1 cellular context compared by ENCODE assay signal in the genomic region with DNA sequence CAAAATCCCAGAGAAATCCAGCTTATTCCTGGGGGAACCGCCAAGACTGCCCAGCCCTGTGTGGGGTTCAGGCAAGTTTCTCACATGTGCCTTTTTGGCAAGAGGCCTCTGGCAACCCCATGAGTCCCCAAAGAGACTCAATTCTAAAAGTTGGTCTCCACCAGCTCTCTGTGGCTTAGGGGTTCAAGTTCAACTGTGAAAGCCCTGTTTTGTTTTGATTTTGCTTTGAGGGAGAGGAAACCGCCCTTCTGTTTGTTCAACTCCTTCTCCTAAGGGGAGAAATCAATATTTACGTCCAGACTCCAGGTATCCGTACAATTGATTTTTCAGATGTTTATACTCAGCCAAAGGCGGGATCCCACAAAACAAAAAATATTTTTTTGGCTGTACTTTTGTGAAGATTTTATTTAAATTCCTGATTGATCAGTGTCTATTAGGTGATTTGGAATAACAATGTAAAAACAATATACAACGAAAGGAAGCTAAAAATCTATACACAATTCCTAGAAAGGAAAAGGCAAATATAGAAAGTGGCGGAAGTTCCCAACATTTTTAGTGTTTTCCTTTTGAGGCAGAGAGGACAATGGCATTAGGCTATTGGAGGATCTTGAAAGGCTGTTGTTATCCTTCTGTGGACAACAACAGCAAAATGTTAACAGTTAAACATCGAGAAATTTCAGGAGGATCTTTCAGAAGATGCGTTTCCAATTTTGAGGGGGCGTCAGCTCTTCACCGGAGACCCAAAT.
TF ChIP-seq lines count a peak whose summit lies in the region.

No MANE protein-coding gene starts in this region.

TF ChIP-seq in K562, 482 proteins besides CTCF, POLR2A, EP300 and RAD21 (continued from another document and continues in another):
- TF ChIP-seq, protein P1, sequence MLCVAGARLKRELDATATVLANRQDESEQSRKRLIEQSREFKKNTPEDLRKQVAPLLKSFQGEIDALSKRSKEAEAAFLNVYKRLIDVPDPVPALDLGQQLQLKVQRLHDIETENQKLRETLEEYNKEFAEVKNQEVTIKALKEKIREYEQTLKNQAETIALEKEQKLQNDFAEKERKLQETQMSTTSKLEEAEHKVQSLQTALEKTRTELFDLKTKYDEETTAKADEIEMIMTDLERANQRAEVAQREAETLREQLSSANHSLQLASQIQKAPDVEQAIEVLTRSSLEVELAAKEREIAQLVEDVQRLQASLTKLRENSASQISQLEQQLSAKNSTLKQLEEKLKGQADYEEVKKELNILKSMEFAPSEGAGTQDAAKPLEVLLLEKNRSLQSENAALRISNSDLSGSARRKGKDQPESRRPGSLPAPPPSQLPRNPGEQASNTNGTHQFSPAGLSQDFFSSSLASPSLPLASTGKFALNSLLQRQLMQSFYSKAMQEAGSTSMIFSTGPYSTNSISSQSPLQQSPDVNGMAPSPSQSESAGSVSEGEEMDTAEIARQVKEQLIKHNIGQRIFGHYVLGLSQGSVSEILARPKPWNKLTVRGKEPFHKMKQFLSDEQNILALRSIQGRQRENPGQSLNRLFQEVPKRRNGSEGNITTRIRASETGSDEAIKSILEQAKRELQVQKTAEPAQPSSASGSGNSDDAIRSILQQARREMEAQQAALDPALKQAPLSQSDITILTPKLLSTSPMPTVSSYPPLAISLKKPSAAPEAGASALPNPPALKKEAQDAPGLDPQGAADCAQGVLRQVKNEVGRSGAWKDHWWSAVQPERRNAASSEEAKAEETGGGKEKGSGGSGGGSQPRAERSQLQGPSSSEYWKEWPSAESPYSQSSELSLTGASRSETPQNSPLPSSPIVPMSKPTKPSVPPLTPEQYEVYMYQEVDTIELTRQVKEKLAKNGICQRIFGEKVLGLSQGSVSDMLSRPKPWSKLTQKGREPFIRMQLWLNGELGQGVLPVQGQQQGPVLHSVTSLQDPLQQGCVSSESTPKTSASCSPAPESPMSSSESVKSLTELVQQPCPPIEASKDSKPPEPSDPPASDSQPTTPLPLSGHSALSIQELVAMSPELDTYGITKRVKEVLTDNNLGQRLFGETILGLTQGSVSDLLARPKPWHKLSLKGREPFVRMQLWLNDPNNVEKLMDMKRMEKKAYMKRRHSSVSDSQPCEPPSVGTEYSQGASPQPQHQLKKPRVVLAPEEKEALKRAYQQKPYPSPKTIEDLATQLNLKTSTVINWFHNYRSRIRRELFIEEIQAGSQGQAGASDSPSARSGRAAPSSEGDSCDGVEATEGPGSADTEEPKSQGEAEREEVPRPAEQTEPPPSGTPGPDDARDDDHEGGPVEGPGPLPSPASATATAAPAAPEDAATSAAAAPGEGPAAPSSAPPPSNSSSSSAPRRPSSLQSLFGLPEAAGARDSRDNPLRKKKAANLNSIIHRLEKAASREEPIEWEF (CRISPR knock-in tag; IDR thresholded peaks at IDR 0.05): peak; percentile 67; the same call in 1 of the 2 replicates
- TF ChIP-seq ZNF764 (CRISPR knock-in tag; IDR thresholded peaks at IDR 0.05; ENCODE audit: low read depth) (no peak), ZNF589 (CRISPR knock-in tag; IDR thresholded peaks at IDR 0.05; ENCODE audit: low read depth) (peak; percentile 70; the same call in 1 of the 2 replicates), YBX1 (IDR thresholded peaks at IDR 0.05) (no peak), ARID1B (IDR thresholded peaks at IDR 0.05) (no peak), NR2C2 (CRISPR knock-in tag; IDR thresholded peaks at IDR 0.05) (no peak), NR2C2 (tag; IDR thresholded peaks at IDR 0.05) (peak; percentile 26; the same call in 1 of the 2 replicates), ESRRA (IDR thresholded peaks at IDR 0.05; ENCODE audit: borderline replicate concordance, low read depth) (no peak), PHB2 (IDR thresholded peaks at IDR 0.05; ENCODE audit: low read depth) (no peak), SMAD4 (CRISPR knock-in tag; conservative IDR thresholded peaks at IDR 0.05) (peak; percentile 21; the same call in 1 of the 2 replicates), ELF2 (CRISPR knock-in tag; IDR thresholded peaks at IDR 0.05) (peak; percentile 9; the same call in 1 of the 2 replicates), BRD9 (IDR thresholded peaks at IDR 0.05; ENCODE audit: low read depth, partially characterized antibody) (peak; percentile 95), ZNF354B (CRISPR knock-in tag; IDR thresholded peaks at IDR 0.05) (no peak), PRPF4 (IDR thresholded peaks at IDR 0.05; ENCODE audit: insufficient read depth, low read depth, low read length, poor library complexity, severe bottlenecking) (no peak), ZFP30 (CRISPR knock-in tag; IDR thresholded peaks at IDR 0.05; ENCODE audit: borderline replicate concordance) (no peak), BACH1 (tag; IDR thresholded peaks at IDR 0.05) (peak; percentile 54; the same call in 1 of the 2 replicates), ZNF551 (CRISPR knock-in tag; IDR thresholded peaks at IDR 0.05) (no peak), ZNF584 (CRISPR knock-in tag; IDR thresholded peaks at IDR 0.05; ENCODE audit: low read depth) (0 out of 2 replicates have a peak, but pooled peaks have one; percentile 34), FOSL1 (tag; conservative IDR thresholded peaks at IDR 0.05) (no peak), ZBTB1 (CRISPR knock-in tag; IDR thresholded peaks at IDR 0.05; ENCODE audit: borderline replicate concordance, low read depth) (no peak), ZNF707 (CRISPR knock-in tag; conservative IDR thresholded peaks at IDR 0.05) (no peak), DMBX1 (CRISPR knock-in tag; IDR thresholded peaks at IDR 0.05; ENCODE audit: borderline replicate concordance) (peak; percentile 19; the same call in 1 of the 2 replicates), MYBL2 (IDR thresholded peaks at IDR 0.05; ENCODE audit: low read depth) (no peak), MYBL2 (CRISPR knock-in tag; IDR thresholded peaks at IDR 0.05; ENCODE audit: borderline replicate concordance) (no peak), HMGN3 (IDR thresholded peaks at IDR 0.05; ENCODE audit: borderline replicate concordance, extremely low read depth, insufficient read length, low read depth, low read length) (no peak), RCOR1 (IDR thresholded peaks at IDR 0.05; ENCODE audit: borderline replicate concordance in 1 of 2, low read depth in 2 of 2, low read length in 2 of 2) (no peak), OTX1 (CRISPR knock-in tag; IDR thresholded peaks at IDR 0.05) (no peak), RFX5 (IDR thresholded peaks at IDR 0.05; ENCODE audit: low read depth, low read length) (no peak), ZNF766 (CRISPR knock-in tag; conservative IDR thresholded peaks at IDR 0.05) (no peak)
- TF ChIP-seq, protein P2, sequence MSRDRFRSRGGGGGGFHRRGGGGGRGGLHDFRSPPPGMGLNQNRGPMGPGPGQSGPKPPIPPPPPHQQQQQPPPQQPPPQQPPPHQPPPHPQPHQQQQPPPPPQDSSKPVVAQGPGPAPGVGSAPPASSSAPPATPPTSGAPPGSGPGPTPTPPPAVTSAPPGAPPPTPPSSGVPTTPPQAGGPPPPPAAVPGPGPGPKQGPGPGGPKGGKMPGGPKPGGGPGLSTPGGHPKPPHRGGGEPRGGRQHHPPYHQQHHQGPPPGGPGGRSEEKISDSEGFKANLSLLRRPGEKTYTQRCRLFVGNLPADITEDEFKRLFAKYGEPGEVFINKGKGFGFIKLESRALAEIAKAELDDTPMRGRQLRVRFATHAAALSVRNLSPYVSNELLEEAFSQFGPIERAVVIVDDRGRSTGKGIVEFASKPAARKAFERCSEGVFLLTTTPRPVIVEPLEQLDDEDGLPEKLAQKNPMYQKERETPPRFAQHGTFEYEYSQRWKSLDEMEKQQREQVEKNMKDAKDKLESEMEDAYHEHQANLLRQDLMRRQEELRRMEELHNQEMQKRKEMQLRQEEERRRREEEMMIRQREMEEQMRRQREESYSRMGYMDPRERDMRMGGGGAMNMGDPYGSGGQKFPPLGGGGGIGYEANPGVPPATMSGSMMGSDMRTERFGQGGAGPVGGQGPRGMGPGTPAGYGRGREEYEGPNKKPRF (IDR thresholded peaks at IDR 0.05; ENCODE audit: low read depth, low read length): no peak
- TF ChIP-seq, protein P3, sequence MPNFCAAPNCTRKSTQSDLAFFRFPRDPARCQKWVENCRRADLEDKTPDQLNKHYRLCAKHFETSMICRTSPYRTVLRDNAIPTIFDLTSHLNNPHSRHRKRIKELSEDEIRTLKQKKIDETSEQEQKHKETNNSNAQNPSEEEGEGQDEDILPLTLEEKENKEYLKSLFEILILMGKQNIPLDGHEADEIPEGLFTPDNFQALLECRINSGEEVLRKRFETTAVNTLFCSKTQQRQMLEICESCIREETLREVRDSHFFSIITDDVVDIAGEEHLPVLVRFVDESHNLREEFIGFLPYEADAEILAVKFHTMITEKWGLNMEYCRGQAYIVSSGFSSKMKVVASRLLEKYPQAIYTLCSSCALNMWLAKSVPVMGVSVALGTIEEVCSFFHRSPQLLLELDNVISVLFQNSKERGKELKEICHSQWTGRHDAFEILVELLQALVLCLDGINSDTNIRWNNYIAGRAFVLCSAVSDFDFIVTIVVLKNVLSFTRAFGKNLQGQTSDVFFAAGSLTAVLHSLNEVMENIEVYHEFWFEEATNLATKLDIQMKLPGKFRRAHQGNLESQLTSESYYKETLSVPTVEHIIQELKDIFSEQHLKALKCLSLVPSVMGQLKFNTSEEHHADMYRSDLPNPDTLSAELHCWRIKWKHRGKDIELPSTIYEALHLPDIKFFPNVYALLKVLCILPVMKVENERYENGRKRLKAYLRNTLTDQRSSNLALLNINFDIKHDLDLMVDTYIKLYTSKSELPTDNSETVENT (CRISPR knock-in tag; IDR thresholded peaks at IDR 0.05): no peak
- TF ChIP-seq, protein P4, sequence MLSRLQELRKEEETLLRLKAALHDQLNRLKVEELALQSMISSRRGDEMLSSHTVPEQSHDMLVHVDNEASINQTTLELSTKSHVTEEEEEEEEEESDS (CRISPR knock-in tag; IDR thresholded peaks at IDR 0.05): no peak
- TF ChIP-seq, protein P5, sequence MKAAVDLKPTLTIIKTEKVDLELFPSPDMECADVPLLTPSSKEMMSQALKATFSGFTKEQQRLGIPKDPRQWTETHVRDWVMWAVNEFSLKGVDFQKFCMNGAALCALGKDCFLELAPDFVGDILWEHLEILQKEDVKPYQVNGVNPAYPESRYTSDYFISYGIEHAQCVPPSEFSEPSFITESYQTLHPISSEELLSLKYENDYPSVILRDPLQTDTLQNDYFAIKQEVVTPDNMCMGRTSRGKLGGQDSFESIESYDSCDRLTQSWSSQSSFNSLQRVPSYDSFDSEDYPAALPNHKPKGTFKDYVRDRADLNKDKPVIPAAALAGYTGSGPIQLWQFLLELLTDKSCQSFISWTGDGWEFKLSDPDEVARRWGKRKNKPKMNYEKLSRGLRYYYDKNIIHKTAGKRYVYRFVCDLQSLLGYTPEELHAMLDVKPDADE (conservative IDR thresholded peaks at IDR 0.05; ENCODE audit: control insufficient read depth, low read depth, low read length): no peak
- TF ChIP-seq, protein P6, sequence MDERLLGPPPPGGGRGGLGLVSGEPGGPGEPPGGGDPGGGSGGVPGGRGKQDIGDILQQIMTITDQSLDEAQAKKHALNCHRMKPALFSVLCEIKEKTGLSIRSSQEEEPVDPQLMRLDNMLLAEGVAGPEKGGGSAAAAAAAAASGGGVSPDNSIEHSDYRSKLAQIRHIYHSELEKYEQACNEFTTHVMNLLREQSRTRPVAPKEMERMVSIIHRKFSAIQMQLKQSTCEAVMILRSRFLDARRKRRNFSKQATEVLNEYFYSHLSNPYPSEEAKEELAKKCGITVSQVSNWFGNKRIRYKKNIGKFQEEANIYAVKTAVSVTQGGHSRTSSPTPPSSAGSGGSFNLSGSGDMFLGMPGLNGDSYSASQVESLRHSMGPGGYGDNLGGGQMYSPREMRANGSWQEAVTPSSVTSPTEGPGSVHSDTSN (CRISPR knock-in tag; IDR thresholded peaks at IDR 0.05; ENCODE audit: low read depth): no peak
- TF ChIP-seq, protein P6 (tag; conservative IDR thresholded peaks at IDR 0.05; ENCODE audit: low read depth): no peak
- TF ChIP-seq, protein P7, sequence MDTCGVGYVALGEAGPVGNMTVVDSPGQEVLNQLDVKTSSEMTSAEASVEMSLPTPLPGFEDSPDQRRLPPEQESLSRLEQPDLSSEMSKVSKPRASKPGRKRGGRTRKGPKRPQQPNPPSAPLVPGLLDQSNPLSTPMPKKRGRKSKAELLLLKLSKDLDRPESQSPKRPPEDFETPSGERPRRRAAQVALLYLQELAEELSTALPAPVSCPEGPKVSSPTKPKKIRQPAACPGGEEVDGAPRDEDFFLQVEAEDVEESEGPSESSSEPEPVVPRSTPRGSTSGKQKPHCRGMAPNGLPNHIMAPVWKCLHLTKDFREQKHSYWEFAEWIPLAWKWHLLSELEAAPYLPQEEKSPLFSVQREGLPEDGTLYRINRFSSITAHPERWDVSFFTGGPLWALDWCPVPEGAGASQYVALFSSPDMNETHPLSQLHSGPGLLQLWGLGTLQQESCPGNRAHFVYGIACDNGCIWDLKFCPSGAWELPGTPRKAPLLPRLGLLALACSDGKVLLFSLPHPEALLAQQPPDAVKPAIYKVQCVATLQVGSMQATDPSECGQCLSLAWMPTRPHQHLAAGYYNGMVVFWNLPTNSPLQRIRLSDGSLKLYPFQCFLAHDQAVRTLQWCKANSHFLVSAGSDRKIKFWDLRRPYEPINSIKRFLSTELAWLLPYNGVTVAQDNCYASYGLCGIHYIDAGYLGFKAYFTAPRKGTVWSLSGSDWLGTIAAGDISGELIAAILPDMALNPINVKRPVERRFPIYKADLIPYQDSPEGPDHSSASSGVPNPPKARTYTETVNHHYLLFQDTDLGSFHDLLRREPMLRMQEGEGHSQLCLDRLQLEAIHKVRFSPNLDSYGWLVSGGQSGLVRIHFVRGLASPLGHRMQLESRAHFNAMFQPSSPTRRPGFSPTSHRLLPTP (IDR thresholded peaks at IDR 0.05; ENCODE audit: borderline replicate concordance, extremely low read depth, insufficient read length): no peak
- TF ChIP-seq, protein P8, sequence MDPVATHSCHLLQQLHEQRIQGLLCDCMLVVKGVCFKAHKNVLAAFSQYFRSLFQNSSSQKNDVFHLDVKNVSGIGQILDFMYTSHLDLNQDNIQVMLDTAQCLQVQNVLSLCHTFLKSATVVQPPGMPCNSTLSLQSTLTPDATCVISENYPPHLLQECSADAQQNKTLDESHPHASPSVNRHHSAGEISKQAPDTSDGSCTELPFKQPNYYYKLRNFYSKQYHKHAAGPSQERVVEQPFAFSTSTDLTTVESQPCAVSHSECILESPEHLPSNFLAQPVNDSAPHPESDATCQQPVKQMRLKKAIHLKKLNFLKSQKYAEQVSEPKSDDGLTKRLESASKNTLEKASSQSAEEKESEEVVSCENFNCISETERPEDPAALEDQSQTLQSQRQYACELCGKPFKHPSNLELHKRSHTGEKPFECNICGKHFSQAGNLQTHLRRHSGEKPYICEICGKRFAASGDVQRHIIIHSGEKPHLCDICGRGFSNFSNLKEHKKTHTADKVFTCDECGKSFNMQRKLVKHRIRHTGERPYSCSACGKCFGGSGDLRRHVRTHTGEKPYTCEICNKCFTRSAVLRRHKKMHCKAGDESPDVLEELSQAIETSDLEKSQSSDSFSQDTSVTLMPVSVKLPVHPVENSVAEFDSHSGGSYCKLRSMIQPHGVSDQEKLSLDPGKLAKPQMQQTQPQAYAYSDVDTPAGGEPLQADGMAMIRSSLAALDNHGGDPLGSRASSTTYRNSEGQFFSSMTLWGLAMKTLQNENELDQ (CRISPR knock-in tag; IDR thresholded peaks at IDR 0.05; ENCODE audit: borderline replicate concordance): no peak
